17 cellular contexts compared by ENCODE assay signal in genomic region chr6:13431059-13431656, GRCh38. TPM values are rescaled to one million over a fixed set of nuclear protein-coding genes. Genes with fewer than 3 reads are reported as not detected.
DNase-seq lines count a peak whose midpoint lies in the region; ATAC-seq and TF ChIP-seq lines count a peak whose summit lies in the region.
"Had no signal": no experiment of that assay in that cellular context is flagged by ENCODE, and none has a peak within 500 bp of the region (broad histone marks: within the 10 kb centered on the region; RNA-seq: fewer than 3 reads in every experiment).

No MANE protein-coding gene starts in this region.

- H3K9me3 Mint-ChIP-seq in activated CD4-positive, alpha-beta T cell treated with anti-CD3 and anti-CD28 coated beads for 36 hours (ENCODE audit: low read depth), result peaks cover 4% of the 10 kb centered on the region
- no peaks in the 10 kb centered on the region for H3K9me3 Mint-ChIP-seq in endothelial cell (ENCODE audit: unreplicated experiment)

- peaks cover 83% of the 10 kb centered on the region for H3K4me1 Mint-ChIP-seq in activated CD4-positive, alpha-beta T cell treated with anti-CD3 and anti-CD28 coated beads for 36 hours
- peaks cover 52% of the 10 kb centered on the region for H3K4me1 Mint-ChIP-seq in endothelial cell (ENCODE audit: unreplicated experiment)

- intact Hi-C loops in activated CD4-positive, alpha-beta T cell treated with anti-CD3 and anti-CD28 coated beads for 36 hours (cut with DNase I, micrococcal nuclease), result no loop called here
- intact Hi-C loops in A673 (cut with micrococcal nuclease; ENCODE audit: unreplicated experiment), result no loop called here

- H2AFZ ChIP-seq in OCI-LY1 (ENCODE audit: low read length), result no peak overlapping the region
- H2AFZ ChIP-seq: PC-9 had no signal

- H3K79me2 ChIP-seq in OCI-LY1 (ENCODE audit: insufficient read depth, low read length), result peaks cover 8% of the 10 kb centered on the region

- POLR2A ChIA-PET in activated CD4-positive, alpha-beta T cell treated with anti-CD3 and anti-CD28 coated beads for 36 hours (lab: Charles Lee), result interaction anchor here (0.8 kb wide), 1 partner anchor 76 kb away, joined by 3 read pairs; no protein-coding TSS in a partner anchor
- POLR2A ChIA-PET in A673 (lab: Charles Lee; ENCODE audit: low non-redundant PET), result no interaction called here

- TF ChIP-seq CTCF in OCI-LY1 (IDR thresholded peaks at IDR 0.05; ENCODE audit: low read length), result no peak
- no peak for TF ChIP-seq CTCF in endothelial cell (IDR thresholded peaks at IDR 0.05; ENCODE audit: unreplicated experiment)
- no peak for TF ChIP-seq CTCF in A673 (conservative IDR thresholded peaks at IDR 0.05; ENCODE audit: low read depth, low read length)

- H4K20me1 ChIP-seq in OCI-LY1 (ENCODE audit: insufficient read depth, low read length), result no peaks in the 10 kb centered on the region

- H3F3A ChIP-seq in OCI-LY1 (ENCODE audit: insufficient read depth, low read length), result 0 out of 2 replicates have a peak, but pooled peaks cover 5% of the 10 kb centered on the region

- peak overlapping the region; percentile 18 for H3K4me2 ChIP-seq in OCI-LY1 (ENCODE audit: low read length)
- H3K4me2 ChIP-seq: PC-9 had no signal

- H3K9me3 ChIP-seq in OCI-LY1 (ENCODE audit: low read length) (no peaks in the 10 kb centered on the region), A673 (ENCODE audit: low read depth, low read length, poor library complexity, severe bottlenecking) (no peaks in the 10 kb centered on the region)
- H3K9me3 ChIP-seq: lower lobe of right lung, neutrophil had no signal

- H3K27ac ChIP-seq in OCI-LY1 (ENCODE audit: low read depth, low read length, poor library complexity, severe bottlenecking), result peak overlapping the region; percentile 59
- no peak overlapping the region for H3K27ac ChIP-seq in A673 (ENCODE audit: low read depth, low read length, poor library complexity, severe bottlenecking)
- H3K27ac ChIP-seq: 22Rv1, ascending aorta, lower lobe of right lung, PC-9, VCaP had no signal

- H3K27me3 ChIP-seq in OCI-LY1 (ENCODE audit: insufficient read depth, low read length) (no peaks in the 10 kb centered on the region), A673 (replicated peaks; ENCODE audit: insufficient read depth, low read depth, low read length, poor library complexity) (no peaks in the 10 kb centered on the region)
- H3K27me3 ChIP-seq: ascending aorta, neutrophil had no signal

- H3K4me3 ChIP-seq in OCI-LY1 (ENCODE audit: low read depth, low read length, poor library complexity, severe bottlenecking) (no peak overlapping the region), A673 (ENCODE audit: low read depth, low read length, poor library complexity, severe bottlenecking) (no peak overlapping the region)
- H3K4me3 ChIP-seq: ascending aorta, lower lobe of right lung, PC-9 had no signal

- peak overlapping the region; percentile 47 for H3K9ac ChIP-seq in OCI-LY1 (ENCODE audit: low read length)

- no TSS peak for BruUV-seq in A673 (replicated peaks; lab: Mats Ljungman, UMichigan)

- peak; percentile 15 for DNase-seq in activated CD4-positive, alpha-beta T cell treated with anti-CD3 and anti-CD28 coated beads for 36 hours
- DNase-seq in activated CD4-positive, alpha-beta T cell treated with anti-CD3 and anti-CD28 coated beads, Interleukin-2, amount 50 U/mL, for 48 hours, result no peak
- DNase-seq in endothelial cell (ENCODE audit: low spot score), result no peak
- no peak for DNase-seq in stimulated activated CD4-positive, alpha-beta T cell treated with anti-CD3 and anti-CD28 coated beads, Interleukin-2, amount 100 ng/mL, for 48 hours
- DNase-seq in A673 (ENCODE audit: low spot score), result no peak
- DNase-seq: lower lobe of right lung, NCI-H1105, NCI-H446, PC-9 had no signal

- peak overlapping the region; percentile 89 for H3K27ac Mint-ChIP-seq in activated CD4-positive, alpha-beta T cell treated with anti-CD3 and anti-CD28 coated beads for 36 hours
- peak overlapping the region; percentile 77 for H3K27ac Mint-ChIP-seq in endothelial cell (ENCODE audit: unreplicated experiment)

- H3K9me2 ChIP-seq in OCI-LY1 (ENCODE audit: low read depth, low read length), result no peaks in the 10 kb centered on the region

- CTCF ChIA-PET in activated CD4-positive, alpha-beta T cell treated with anti-CD3 and anti-CD28 coated beads for 36 hours (lab: Charles Lee), result interaction anchor here (0.6 to 1.6 kb wide), 9 partner anchors 11 to 99 kb away, joined by 3 to 5 read pairs (median 3); no protein-coding TSS in a partner anchor
- CTCF ChIA-PET in A673 (lab: Charles Lee), result no interaction called here

- peaks cover 13% of the 10 kb centered on the region for H3K36me3 Mint-ChIP-seq in activated CD4-positive, alpha-beta T cell treated with anti-CD3 and anti-CD28 coated beads for 36 hours (ENCODE audit: low read depth)
- peaks cover 7% of the 10 kb centered on the region for H3K36me3 Mint-ChIP-seq in endothelial cell (ENCODE audit: low read depth, unreplicated experiment)

- no peaks in the 10 kb centered on the region for H3K27me3 Mint-ChIP-seq in activated CD4-positive, alpha-beta T cell treated with anti-CD3 and anti-CD28 coated beads for 36 hours
- H3K27me3 Mint-ChIP-seq in endothelial cell (ENCODE audit: unreplicated experiment), result peaks cover 8% of the 10 kb centered on the region

- no peak overlapping the region for H3K4me3 Mint-ChIP-seq in activated CD4-positive, alpha-beta T cell treated with anti-CD3 and anti-CD28 coated beads for 36 hours
- H3K4me3 Mint-ChIP-seq in endothelial cell (ENCODE audit: unreplicated experiment), result no peak overlapping the region
- H3K4me3 Mint-ChIP-seq: CD14-positive monocyte had no signal

- H3K4me1 ChIP-seq in OCI-LY1 (ENCODE audit: insufficient read depth, low read length, severe bottlenecking) (peaks cover 80% of the 10 kb centered on the region), A673 (ENCODE audit: insufficient read depth, low read length, poor library complexity, severe bottlenecking) (no peaks in the 10 kb centered on the region)

- H3K36me3 ChIP-seq in OCI-LY1 (ENCODE audit: insufficient read depth, low read length), result no peaks in the 10 kb centered on the region
- no peaks in the 10 kb centered on the region for H3K36me3 ChIP-seq in A673 (ENCODE audit: insufficient read depth, low read length, poor library complexity, severe bottlenecking)
- H3K36me3 ChIP-seq: ascending aorta, lower lobe of right lung, neutrophil had no signal

- no peak for ATAC-seq in activated CD4-positive, alpha-beta T cell treated with anti-CD3 and anti-CD28 coated beads for 36 hours
- ATAC-seq in GM19351 (IDR thresholded peaks at IDR 0.05; ENCODE audit: unreplicated experiment), result peak; percentile 22
- ATAC-seq in GM19397 (IDR thresholded peaks at IDR 0.05; ENCODE audit: unreplicated experiment), result no peak

RNA-seq across cellular contexts. Expression of gene GFOD1, which starts 56.2 kb away (rescaled TPM):
- 1 to 10 TPM; 4.2 to 5.8 TPM for total RNA-seq in activated CD4-positive, alpha-beta T cell treated with anti-CD3 and anti-CD28 coated beads for 36 hours
- total RNA-seq in endothelial cell (ENCODE audit: unreplicated experiment) (47.6 TPM), A673 (2021) (7.5 and 8.8 TPM in 2 replicates)
